ENCODE assay signal across 26 cellular contexts in the genomic region with DNA sequence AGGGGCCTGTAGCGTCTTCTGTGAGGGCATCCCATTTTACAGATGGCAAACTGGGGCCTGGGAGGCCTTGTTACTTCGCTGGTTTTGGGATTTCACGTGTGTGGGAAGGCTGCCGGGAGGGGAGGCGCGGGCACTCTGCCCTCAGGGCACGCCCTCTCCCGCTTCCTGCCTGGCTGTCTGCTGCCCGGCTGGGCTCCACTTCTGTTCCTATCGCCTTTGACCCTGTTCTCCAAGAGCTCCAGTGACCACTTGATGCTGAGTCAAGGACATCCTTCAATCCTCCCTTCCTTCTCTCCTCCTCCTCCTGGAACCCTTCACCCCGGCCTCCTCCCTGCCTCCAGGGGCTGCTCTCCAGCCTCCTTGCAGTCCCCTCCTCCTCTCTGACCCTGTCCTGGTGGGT. TPM values are rescaled to one million over a fixed set of nuclear protein-coding genes. Genes with fewer than 3 reads are reported as not detected.
DNase-seq lines count a peak whose midpoint lies in the region; ATAC-seq, FAIRE-seq and TF ChIP-seq lines count a peak whose summit lies in the region.
"Had no signal": no experiment of that assay in that cellular context is flagged by ENCODE, and none has a peak within 500 bp of the region (broad histone marks: within the 10 kb centered on the region; RNA-seq: fewer than 3 reads in every experiment).

No MANE protein-coding gene starts in this region.

- FAIRE-seq in H54 (lab: Jason Lieb, UNC), result no peak

- H3K9me3 ChIP-seq in BLaER1 treated with 17β-estradiol and CSF1 and Interleukin-3, amounts not matched to agents 10 nM and 100 nM (replicated peaks in 1 of 11), result no peaks in the 10 kb centered on the region
- no peaks in the 10 kb centered on the region for H3K9me3 ChIP-seq in heart right ventricle

- TF ChIP-seq POLR2A in H54 (IDR thresholded peaks at IDR 0.05; ENCODE audit: low read depth, low read length), result no peak

- WGBS in heart right ventricle, 2 donors, result 68 to 71% methylated on average over 11 of the region's 11 CpGs

- no peaks in the 10 kb centered on the region for H3K27me3 ChIP-seq in BLaER1 treated with 17β-estradiol and CSF1 and Interleukin-3, amounts not matched to agents 10 nM and 100 nM
- H3K27me3 ChIP-seq in heart right ventricle, result no peaks in the 10 kb centered on the region

- H3K4me3 ChIP-seq in BLaER1 treated with 17β-estradiol and CSF1 and Interleukin-3, amounts not matched to agents 10 nM and 100 nM, result no peak overlapping the region
- no peak overlapping the region for H3K4me3 ChIP-seq in heart right ventricle

- peak overlapping the region in 2 of 11 experiments; percentile 8 to 24; a peak in 1 of 22 replicates for H3K9ac ChIP-seq in BLaER1 treated with 17β-estradiol and CSF1 and Interleukin-3, amounts not matched to agents 10 nM and 100 nM

- peaks cover 0 to 24% (median 16%) of the 10 kb centered on the region in 10 experiments; a peak in 15 of 20 replicates for H3K4me1 ChIP-seq in BLaER1 treated with 17β-estradiol and CSF1 and Interleukin-3, amounts not matched to agents 10 nM and 100 nM
- H3K4me1 ChIP-seq in heart right ventricle, result peaks cover 4 to 26% (median 14%) of the 10 kb centered on the region in 9 donors

- 0 out of 22 replicates have a peak, but pooled peaks cover 0 to 12% (median 0%) of the 10 kb centered on the region in 11 experiments for H4K20me1 ChIP-seq in BLaER1 treated with 17β-estradiol and CSF1 and Interleukin-3, amounts not matched to agents 10 nM and 100 nM

- peaks cover 0 to 5% (median 0%) of the 10 kb centered on the region in 11 experiments; a peak in 2 of 22 replicates for H3K36me3 ChIP-seq in BLaER1 treated with 17β-estradiol and CSF1 and Interleukin-3, amounts not matched to agents 10 nM and 100 nM
- H3K36me3 ChIP-seq in heart right ventricle, result no peaks in the 10 kb centered on the region

- TF ChIP-seq CTCF in heart right ventricle (IDR thresholded peaks at IDR 0.05), result no peak

- DNase-seq in H54 (ENCODE audit: insufficient read length, low spot score), result peak; percentile 81
- peak; percentile 18 for DNase-seq in dermis blood vessel endothelial cell
- no peak for DNase-seq in sciatic nerve (ENCODE audit: low spot score)
- DNase-seq in stimulated activated CD4-positive, alpha-beta T cell treated with anti-CD3 and anti-CD28 coated beads, Interleukin-2, amount 100 ng/mL, for 24 hours, result no peak
- DNase-seq in heart right ventricle, result no peak
- DNase-seq in mucosa of gallbladder (ENCODE audit: low spot score), result no peak
- no peak for DNase-seq in cerebellar nuclear complex (lab: John Stamatoyannopoulos, UW)
- DNase-seq: activated B cell treated with CpG ODN at 0.5 μM for 24 hours; activated T-cell treated with anti-CD3 and anti-CD28 coated beads, Interleukin-2, amount 50 U/mL, for 72 hours; CD8-positive, alpha-beta memory T cell; DND-41; endodermal cell; HCEC 1CT; KG1; MV-4-11; NCI-H187; NCI-H2227 treated with DMSO at 0.1 percent for 48 hours; NCI-H774; nucleus accumbens; OCI-M1; retina; T-helper 2 cell had no signal

- H3K27ac ChIP-seq in BLaER1 treated with 17β-estradiol and CSF1 and Interleukin-3, amounts not matched to agents 10 nM and 100 nM, result peak overlapping the region in 2 of 11 experiments; percentile 3 to 6; a peak in 1 of 22 replicates
- H3K27ac ChIP-seq in heart right ventricle, result no peak overlapping the region

- ATAC-seq in sciatic nerve (peak; percentile 27), heart right ventricle (no peak)
- ATAC-seq: activated T-cell treated with anti-CD3 and anti-CD28 coated beads, Interleukin-2, amount 50 U/mL, for 72 hours had no signal

- H3K4me2 ChIP-seq in BLaER1 treated with 17β-estradiol and CSF1 and Interleukin-3, amounts not matched to agents 10 nM and 100 nM, result peak overlapping the region in 10 of 11 experiments; percentile 1 to 82 (median 44); a peak in 13 of 22 replicates

- intact Hi-C loops in sciatic nerve (cut with DNase I), result no loop called here
- intact Hi-C loops in heart right ventricle (cut with DNase I), result no loop called here

RNA-seq across cellular contexts. Expression of a gene that starts 16.0 kb away (rescaled TPM):
- total RNA-seq in dermis blood vessel endothelial cell, result 0.23 and 0.34 TPM in 2 replicates
- 2.0 TPM for total RNA-seq in sciatic nerve
- total RNA-seq in heart right ventricle, result 1 to 10 TPM in 5 of 10 donors, under 1 TPM in 4, not detected in 1; 0.22 to 4.2 (median 1.3) TPM
- polyA plus RNA-seq in heart right ventricle, result under 1 TPM; 0.13 to 0.59 TPM
- total RNA-seq in mucosa of gallbladder, result 1.8 TPM
- total RNA-seq: chondrocyte, endodermal cell, fibroblast of lung, myocyte had no signal
- polyA plus RNA-seq: fibroblast of lung had no signal

RNA-seq across cellular contexts. Expression of a gene that starts 48.9 kb away (rescaled TPM):
- 84.6 and 122 TPM in 2 replicates for total RNA-seq in dermis blood vessel endothelial cell
- 31.6 TPM for total RNA-seq in sciatic nerve
- 10 to 100 TPM in 4 of 10 donors, 1 to 10 TPM in 6; 4.5 to 19.9 (median 8.9) TPM for total RNA-seq in heart right ventricle
- 10 to 100 TPM; 22.0 to 27.7 TPM for polyA plus RNA-seq in heart right ventricle
- total RNA-seq in mucosa of gallbladder, result 158 TPM
- polyA plus RNA-seq: fibroblast of lung had no signal

Comparison
In these comparisons a context has a peak if more than half of its experiments do, and no peak if none do; other contexts are left out.
1. DNase-seq: peak in H54 (single experiment) and dermis blood vessel endothelial cell (single experiment); none in sciatic nerve (single experiment), stimulated activated CD4-positive, alpha-beta T cell treated with anti-CD3 and anti-CD28 coated beads, Interleukin-2, amount 100 ng/mL, for 24 hours (0 of 2), heart right ventricle (0 of 2), mucosa of gallbladder (single experiment) and cerebellar nuclear complex (0 of 2).